ENCODE assay signal across 1 cellular context in the genomic region with DNA sequence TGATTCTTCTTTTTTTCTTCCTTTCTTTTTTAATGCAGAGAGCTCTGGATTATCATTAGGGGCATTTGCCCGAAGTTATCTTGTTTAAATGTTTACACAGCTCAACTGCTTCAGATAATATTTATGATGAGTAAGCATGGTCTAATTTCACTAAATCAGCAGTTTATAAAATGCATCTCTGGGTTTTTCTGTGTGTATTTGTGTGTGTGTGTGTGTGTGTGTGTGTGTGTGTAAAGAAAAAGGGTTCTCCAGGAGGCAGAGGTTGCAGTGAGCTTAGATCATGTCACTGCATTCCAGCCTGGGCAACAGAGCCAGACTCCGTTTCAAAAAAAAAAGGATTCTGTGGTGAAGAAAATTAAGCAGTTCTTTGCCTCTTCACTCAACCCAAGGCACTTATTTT.
TF ChIP-seq lines count a peak whose summit lies in the region.

No MANE protein-coding gene starts in this region.

TF ChIP-seq in K562, 482 proteins besides CTCF, POLR2A, EP300 and RAD21 (continued from another document):
- no peak for TF ChIP-seq CBX3 (IDR thresholded peaks at IDR 0.05; ENCODE audit: borderline replicate concordance in 1 of 2, low read length in 2 of 2)
- no peak for TF ChIP-seq EP400 (IDR thresholded peaks at IDR 0.05)
- TF ChIP-seq RBM15 (IDR thresholded peaks at IDR 0.05; ENCODE audit: insufficient read depth, low read length), result no peak
- peak; percentile 38 for TF ChIP-seq CBFA2T3 (IDR thresholded peaks at IDR 0.05)
- TF ChIP-seq, protein P1, sequence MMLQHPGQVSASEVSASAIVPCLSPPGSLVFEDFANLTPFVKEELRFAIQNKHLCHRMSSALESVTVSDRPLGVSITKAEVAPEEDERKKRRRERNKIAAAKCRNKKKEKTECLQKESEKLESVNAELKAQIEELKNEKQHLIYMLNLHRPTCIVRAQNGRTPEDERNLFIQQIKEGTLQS (IDR thresholded peaks at IDR 0.05), result peak; percentile 17; the same call in 1 of the 2 replicates
- TF ChIP-seq, protein P1 (CRISPR knock-in tag; conservative IDR thresholded peaks at IDR 0.05), result no peak
- no peak for TF ChIP-seq ETV5 (CRISPR knock-in tag; IDR thresholded peaks at IDR 0.05; ENCODE audit: low read depth)
- TF ChIP-seq C11orf30 (IDR thresholded peaks at IDR 0.05; ENCODE audit: low read depth), result peak; percentile 99
- no peak for TF ChIP-seq HMG20B (CRISPR knock-in tag; IDR thresholded peaks at IDR 0.05)
- TF ChIP-seq CAMTA2 (CRISPR knock-in tag; conservative IDR thresholded peaks at IDR 0.05), result no peak
- no peak for TF ChIP-seq PCBP2 (IDR thresholded peaks at IDR 0.05; ENCODE audit: low read depth, low read length, poor library complexity, severe bottlenecking)
- TF ChIP-seq ZFP1 (CRISPR knock-in tag; IDR thresholded peaks at IDR 0.05), result no peak
- TF ChIP-seq PTTG1 (tag; IDR thresholded peaks at IDR 0.05; ENCODE audit: low read depth), result no peak
